In the genomic region with DNA sequence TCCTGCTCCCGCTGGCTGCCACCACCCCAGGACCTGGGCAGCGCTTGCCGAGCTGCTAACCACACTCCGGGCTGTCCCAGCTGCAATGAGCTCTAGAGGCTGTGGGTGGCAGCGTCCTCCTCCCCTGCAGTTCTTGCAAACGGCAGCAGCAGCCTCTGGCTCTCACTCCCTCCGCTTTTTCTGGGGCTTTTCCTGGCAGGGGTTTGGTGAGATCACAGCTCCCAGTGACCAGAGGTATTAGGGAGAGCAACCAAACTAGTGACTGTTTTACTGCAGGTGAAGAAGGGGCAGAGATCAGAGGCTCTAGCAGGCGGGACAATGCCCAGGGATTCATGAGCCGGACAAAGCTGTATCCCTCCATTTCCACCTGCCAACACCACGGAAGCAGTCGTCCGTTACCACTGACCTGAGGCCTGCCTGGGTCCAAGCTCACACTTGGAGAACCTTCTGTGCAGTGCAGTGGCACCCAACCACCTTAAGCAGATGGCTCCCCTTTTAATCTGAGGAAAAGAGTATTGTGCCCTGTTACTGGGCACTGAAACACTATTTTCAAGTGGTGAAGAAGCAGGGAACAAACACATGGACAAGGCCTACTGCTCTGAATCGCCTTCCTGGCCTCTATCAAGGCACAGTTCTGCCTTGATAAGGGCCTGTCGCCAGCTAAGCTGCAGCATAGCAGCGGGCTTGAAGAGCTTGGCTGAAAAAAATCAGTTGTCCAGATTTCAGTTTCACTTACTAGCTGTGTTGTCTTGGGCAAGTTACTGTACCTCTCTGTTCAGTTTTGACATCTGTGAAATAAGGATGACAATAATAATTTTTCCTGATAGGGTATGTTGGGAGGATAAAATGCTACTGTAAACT, we compare ENCODE assay signal across 8 cellular contexts. TPM values are rescaled to one million over a fixed set of nuclear protein-coding genes. Genes with fewer than 3 reads are reported as not detected.
DNase-seq lines count a peak whose midpoint lies in the region; ATAC-seq and TF ChIP-seq lines count a peak whose summit lies in the region.

TSS of gene F5 (minus strand) at position 87 of the 861 bp plus-strand sequence. CDS start 95 bp downstream, outside the sequence.

- H3K9me3 ChIP-seq in liver (ENCODE audit: control insufficient read depth in 4 of 4, low read length in 3 of 4) = no peaks in the 10 kb centered on the region

- H3K4me1 ChIP-seq in liver (ENCODE audit: control insufficient read depth in 4 of 4, insufficient read depth in 4 of 4, low read length in 3 of 4) = peaks cover 5 to 35% (median 29%) of the 10 kb centered on the region in 4 donors

- peak; percentile 69 to 80 for TF ChIP-seq RAD21 in liver (IDR thresholded peaks at IDR 0.05)

- peak within 1 kb of the TSS; percentile 91 to 94 for H3K27ac ChIP-seq in liver (ENCODE audit: low read depth in 1 of 2, low read length in 2 of 2)

- DNase-seq in ACHN (peak; percentile 82), NCI-H460 (ENCODE audit: extremely low read depth, low read depth) (peak; percentile 54), dedifferentiated amniotic fluid mesenchymal stem cell (ENCODE audit: extremely low spot score) (peak; percentile 52)
- DNase-seq in activated CD4-positive, alpha-beta T cell treated with anti-CD3 and anti-CD28 coated beads, Interleukin-2, amount 50 U/mL, for 1 hour = peak; percentile 73
- DNase-seq in stimulated activated CD4-positive, alpha-beta T cell treated with anti-CD3 and anti-CD28 coated beads, Interleukin-2, amount 100 ng/mL, for 48 hours = peak; percentile 63 to 69

- TF ChIP-seq CTCF in liver (IDR thresholded peaks at IDR 0.05; ENCODE audit: low read depth, low read length, missing input control) = peak; percentile 36

- peaks cover 0 to 2% (median under 1%) of the 10 kb centered on the region in 4 donors for H3K36me3 ChIP-seq in liver (ENCODE audit: control insufficient read depth in 4 of 4, insufficient read depth in 3 of 4, low read depth in 1 of 4, low read length in 3 of 4)

- WGBS in liver = 11% methylated on average over 15 of the region's 15 CpGs

- H3K4me3 ChIP-seq in liver (ENCODE audit: low read depth in 1 of 3, low read length in 3 of 3) = peak within 1 kb of the TSS; percentile 70 to 90 (median 89)

- ATAC-seq in GM18519 (IDR thresholded peaks at IDR 0.05; ENCODE audit: low FRiP score, unreplicated experiment) = peak; percentile 95
- peak; percentile 97 for ATAC-seq in HG03064 (IDR thresholded peaks at IDR 0.05; ENCODE audit: low read depth, unreplicated experiment)

- peak within 1 kb of the TSS; percentile 82 to 97 for H3K9ac ChIP-seq in liver (ENCODE audit: low read depth in 1 of 2, low read length in 2 of 2)

- in situ Hi-C loops in ACHN (cut with HindIII; ENCODE audit: low pct_ligation_motif_present, low pct_unique_long_range_greater_than_20kb, low sequenced_read_pairs) = no loop called here

- no peaks in the 10 kb centered on the region for H3K27me3 ChIP-seq in liver (ENCODE audit: control insufficient read depth in 4 of 4, insufficient read depth in 4 of 4, low read length in 3 of 4)

TF ChIP-seq in liver, 16 proteins besides CTCF, POLR2A, EP300 and RAD21:
- TF ChIP-seq, protein P1, sequence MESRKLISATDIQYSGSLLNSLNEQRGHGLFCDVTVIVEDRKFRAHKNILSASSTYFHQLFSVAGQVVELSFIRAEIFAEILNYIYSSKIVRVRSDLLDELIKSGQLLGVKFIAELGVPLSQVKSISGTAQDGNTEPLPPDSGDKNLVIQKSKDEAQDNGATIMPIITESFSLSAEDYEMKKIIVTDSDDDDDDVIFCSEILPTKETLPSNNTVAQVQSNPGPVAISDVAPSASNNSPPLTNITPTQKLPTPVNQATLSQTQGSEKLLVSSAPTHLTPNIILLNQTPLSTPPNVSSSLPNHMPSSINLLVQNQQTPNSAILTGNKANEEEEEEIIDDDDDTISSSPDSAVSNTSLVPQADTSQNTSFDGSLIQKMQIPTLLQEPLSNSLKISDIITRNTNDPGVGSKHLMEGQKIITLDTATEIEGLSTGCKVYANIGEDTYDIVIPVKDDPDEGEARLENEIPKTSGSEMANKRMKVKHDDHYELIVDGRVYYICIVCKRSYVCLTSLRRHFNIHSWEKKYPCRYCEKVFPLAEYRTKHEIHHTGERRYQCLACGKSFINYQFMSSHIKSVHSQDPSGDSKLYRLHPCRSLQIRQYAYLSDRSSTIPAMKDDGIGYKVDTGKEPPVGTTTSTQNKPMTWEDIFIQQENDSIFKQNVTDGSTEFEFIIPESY (IDR thresholded peaks at IDR 0.05) = peak; percentile 28
- TF ChIP-seq, protein P2, sequence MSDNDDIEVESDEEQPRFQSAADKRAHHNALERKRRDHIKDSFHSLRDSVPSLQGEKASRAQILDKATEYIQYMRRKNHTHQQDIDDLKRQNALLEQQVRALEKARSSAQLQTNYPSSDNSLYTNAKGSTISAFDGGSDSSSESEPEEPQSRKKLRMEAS (IDR thresholded peaks at IDR 0.05) = peak; percentile 45
- TF ChIP-seq GABPA (IDR thresholded peaks at IDR 0.05 in 1 of 2, conservative IDR thresholded peaks at IDR 0.05 in 1 of 2) (no peak), RXRA (IDR thresholded peaks at IDR 0.05) (peak; percentile 48 to 75), TAF1 (conservative IDR thresholded peaks at IDR 0.05) (peak; percentile 100), FOXA1 (IDR thresholded peaks at IDR 0.05) (no peak), JUND (IDR thresholded peaks at IDR 0.05) (peak in 1 of 2 donors; percentile 52), ATF3 (IDR thresholded peaks at IDR 0.05) (peak; percentile 55), HNF4G (IDR thresholded peaks at IDR 0.05) (no peak), HNF4A (conservative IDR thresholded peaks at IDR 0.05) (peak; percentile 46 to 69), SP1 (IDR thresholded peaks at IDR 0.05) (peak; percentile 79), YY1 (IDR thresholded peaks at IDR 0.05) (peak; percentile 78), REST (IDR thresholded peaks at IDR 0.05) (peak; percentile 91)

RNA-seq across cellular contexts. Expression of gene F5, which starts in this region (rescaled TPM):
- not detected in 2 replicates for total RNA-seq in NCI-H460 (2014; rRNA removed; shearing (Covaris generic))
- polyA plus RNA-seq in NCI-H460 (2014; cell fraction: nucleus; rRNA removed) = not detected in 2 replicates
- 100 to 1,000 TPM in 1 of 2 donors, 10 to 100 TPM in 1; 86.1 to 155 TPM for total RNA-seq in liver
- 100 to 1,000 TPM; 106 to 152 TPM for polyA plus RNA-seq in liver

Comparison
In these comparisons a context has a peak if more than half of its experiments do, and no peak if none do; other contexts are left out.
1. Peak in every context shown above with its lines: DNase-seq, ATAC-seq, H3K4me3 ChIP-seq and H3K27ac ChIP-seq.
2. RNA of gene F5 (total RNA-seq): 86.1 to 155 TPM in liver; not detected in NCI-H460; every median in the first group is over 10 times any median in the second.
3. Peak in DNase-seq in NCI-H460; RNA of the gene not detected or under 1 TPM.